ENCODE assay signal across 8 cellular contexts in the genomic region with DNA sequence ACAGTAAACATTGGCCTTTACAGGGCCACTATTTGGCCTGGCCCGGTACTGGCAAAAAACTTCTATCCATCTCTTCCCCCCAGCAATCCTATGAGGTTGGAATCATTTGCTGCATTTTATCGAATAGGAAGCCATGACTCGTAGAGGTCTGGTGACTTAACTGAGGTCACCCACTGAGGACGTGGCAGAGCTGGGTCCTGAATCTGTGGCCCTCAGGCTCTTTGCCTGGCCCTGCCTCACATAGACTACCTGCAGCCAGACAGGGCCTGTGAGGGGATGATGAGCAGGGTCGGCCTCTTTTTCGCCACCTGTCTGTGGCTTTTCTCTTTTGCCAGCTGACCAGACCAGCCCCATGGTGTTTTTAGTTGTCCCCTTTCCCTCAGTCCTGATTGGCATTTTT. TPM values are rescaled to one million over a fixed set of nuclear protein-coding genes. Genes with fewer than 3 reads are reported as not detected.
A peak's percentile ranks its signal among the peaks of the same experiment; 100 is the strongest.
DNase-seq lines count a peak whose midpoint lies in the region; ATAC-seq, FAIRE-seq and TF ChIP-seq lines count a peak whose summit lies in the region.
"Had no signal": no experiment of that assay in that cellular context is flagged by ENCODE, and none has a peak within 500 bp of the region (broad histone marks: within the 10 kb centered on the region; RNA-seq: fewer than 3 reads in every experiment).

No MANE protein-coding gene starts in this region.

- H3K9me2 ChIP-seq in hepatocyte (replicated peaks; ENCODE audit: insufficient read depth): no peaks in the 10 kb centered on the region

- no peak overlapping the region for H3K4me3 ChIP-seq in hepatocyte

- no peaks in the 10 kb centered on the region for H3K27me3 ChIP-seq in CD4-positive, alpha-beta T cell (ENCODE audit: control insufficient read depth, insufficient read depth, low read length)
- no peaks in the 10 kb centered on the region for H3K27me3 ChIP-seq in hepatocyte
- H3K27me3 ChIP-seq: Peyer's patch had no signal

- peak overlapping the region; percentile 96 for H3K27ac Mint-ChIP-seq in CD4-positive, alpha-beta T cell

- H3K9me3 Mint-ChIP-seq in CD4-positive, alpha-beta T cell: no peaks in the 10 kb centered on the region

- H3K27me3 Mint-ChIP-seq in CD4-positive, alpha-beta T cell: no peaks in the 10 kb centered on the region

- peaks cover 39% of the 10 kb centered on the region for H3K4me1 Mint-ChIP-seq in CD4-positive, alpha-beta T cell (ENCODE audit: low read depth)

- no peak for TF ChIP-seq CTCF in CD4-positive, alpha-beta T cell (IDR thresholded peaks at IDR 0.05)
- no peak for TF ChIP-seq CTCF in hepatocyte (IDR thresholded peaks at IDR 0.05; ENCODE audit: poor library complexity)

- peaks cover 21% of the 10 kb centered on the region for H4K20me1 ChIP-seq in hepatocyte (ENCODE audit: insufficient read depth, poor library complexity, severe bottlenecking)

- DNase-seq in CD4-positive, alpha-beta T cell: no peak
- DNase-seq in RCC 7860 (ENCODE audit: low spot score): peak; percentile 28
- no peak for DNase-seq in hepatocyte (ENCODE audit: low spot score)
- no peak for DNase-seq in KBM-7
- DNase-seq in NOMO-1 treated with dmso at 0.1 percent for 144 hours (lab: John Stamatoyannopoulos, UW; ENCODE audit: unreplicated experiment): no peak
- DNase-seq: DMS53, Peyer's patch had no signal

- POLR2A ChIA-PET in CD4-positive, alpha-beta T cell (lab: Charles Lee): interaction anchor here (1.6 to 6.1 kb wide), 3 partner anchors 11 to 340 kb away, joined by 4 to 73 read pairs (median 6); a partner anchor contains a TSS

- 89% methylated on average over 6 of the region's 6 CpGs for WGBS in hepatocyte (ENCODE audit: low lambda C conversion rate, missing lambda C conversion rate)

- peak overlapping the region; percentile 98 for H3K4me3 Mint-ChIP-seq in CD4-positive, alpha-beta T cell

- no peaks in the 10 kb centered on the region for H3K9me3 ChIP-seq in CD4-positive, alpha-beta T cell (ENCODE audit: control insufficient read depth, low read length)
- no peaks in the 10 kb centered on the region for H3K9me3 ChIP-seq in hepatocyte (ENCODE audit: low read depth)
- H3K9me3 ChIP-seq: Peyer's patch had no signal

- H3K36me3 ChIP-seq in hepatocyte (replicated peaks; ENCODE audit: insufficient read depth, low read depth): no peaks in the 10 kb centered on the region

- CTCF ChIA-PET in CD4-positive, alpha-beta T cell (lab: Charles Lee): interaction anchor here (1.0 to 3.5 kb wide), 2 partner anchors 12 to 15 kb away, joined by 3 to 24 read pairs; a partner anchor contains a TSS

- peaks cover 51% of the 10 kb centered on the region for H3K79me2 ChIP-seq in hepatocyte

- intact Hi-C loops in CD4-positive, alpha-beta T cell (cut with DNase I, micrococcal nuclease): loop anchor here in 1 of 2 experiments (2.0 to 10.0 kb wide), 2 partner anchors 13 to 427 kb away; a partner anchor contains a TSS

- H3K4me2 ChIP-seq in hepatocyte: peak overlapping the region; percentile 92

- no peak for ATAC-seq in CD4-positive, alpha-beta T cell (ENCODE audit: poor library complexity)
- ATAC-seq in GM18873 (IDR thresholded peaks at IDR 0.05; ENCODE audit: low FRiP score, unreplicated experiment): no peak

- H3K4me1 ChIP-seq in hepatocyte (ENCODE audit: insufficient read depth): peaks cover 23% of the 10 kb centered on the region

- no peak overlapping the region for H3K27ac ChIP-seq in CD4-positive, alpha-beta T cell (ENCODE audit: low read depth, low read length)
- H3K27ac ChIP-seq in hepatocyte: no peak overlapping the region

- FAIRE-seq in RCC 7860 (lab: Jason Lieb, UNC): no peak

- in situ Hi-C loops in KBM-7 (cut with MboI; ENCODE audit: low pct_unique_long_range_greater_than_20kb, low sequenced_read_pairs): no loop called here

- H2AFZ ChIP-seq in hepatocyte: no peak overlapping the region

- peaks cover 61% of the 10 kb centered on the region for H3K36me3 Mint-ChIP-seq in CD4-positive, alpha-beta T cell (ENCODE audit: low read depth)

RNA-seq across cellular contexts. Expression of a gene that starts 1.9 kb away (rescaled TPM):
- total RNA-seq in CD4-positive, alpha-beta T cell: 10 to 100 TPM; 83.9 to 87.3 TPM
- 107 and 123 TPM in 2 replicates for total RNA-seq in hepatocyte
- 212 and 236 TPM in 2 replicates for polyA plus RNA-seq in hepatocyte

RNA-seq across cellular contexts. Expression of a gene that starts 12.1 kb away (rescaled TPM):
- total RNA-seq in CD4-positive, alpha-beta T cell: 100 to 1,000 TPM; 390 to 396 TPM
- 392 and 397 TPM in 2 replicates for total RNA-seq in hepatocyte
- polyA plus RNA-seq in hepatocyte: 882 and 924 TPM in 2 replicates

RNA-seq across cellular contexts. Expression of a gene that starts 14.1 kb away (rescaled TPM):
- total RNA-seq in CD4-positive, alpha-beta T cell: under 1 TPM; 0.42 to 0.47 TPM
- total RNA-seq in hepatocyte: 0.56 and 0.60 TPM in 2 replicates
- polyA plus RNA-seq in hepatocyte: 0.10 and 0.19 TPM in 2 replicates

RNA-seq across cellular contexts. Expression of a gene that starts 18.4 kb away (rescaled TPM):
- 100 to 1,000 TPM; 154 to 166 TPM for total RNA-seq in CD4-positive, alpha-beta T cell
- 19.3 and 20.1 TPM in 2 replicates for total RNA-seq in hepatocyte
- 82.1 and 103 TPM in 2 replicates for polyA plus RNA-seq in hepatocyte

RNA-seq across cellular contexts. Expression of a gene that starts 35.7 kb away (rescaled TPM):
- 1 to 10 TPM; 5.2 to 6.4 TPM for total RNA-seq in CD4-positive, alpha-beta T cell
- total RNA-seq in hepatocyte: 0.67 TPM in 1 of 2 replicates, not detected in the other
- polyA plus RNA-seq in hepatocyte: 5.4 and 11.2 TPM in 2 replicates
